Comparison of ENCODE assay signal across 12 cellular contexts in genomic region chr10:113020838-113021237, GRCh38.
A peak's percentile ranks its signal among the peaks of the same experiment; 100 is the strongest.
DNase-seq lines count a peak whose midpoint lies in the region; ATAC-seq, FAIRE-seq and TF ChIP-seq lines count a peak whose summit lies in the region.
"Had no signal": no experiment of that assay in that cellular context is flagged by ENCODE, and none has a peak within 500 bp of the region (broad histone marks: within the 10 kb centered on the region; RNA-seq: fewer than 3 reads in every experiment).

No MANE protein-coding gene starts in this region.

- no peak for FAIRE-seq in HepG2 (lab: Jason Lieb, UNC)
- FAIRE-seq: small intestine had no signal

- H3K27me3 Mint-ChIP-seq in stimulated activated naive CD8-positive, alpha-beta T cell treated with anti-CD3 and anti-CD28 coated beads, Interleukin-15, amount 100 ng/mL, for 72 hours: peaks cover 15% of the 10 kb centered on the region

- WGBS in HepG2 (ENCODE audit: low lambda C conversion rate): 76% methylated on average over 7 of the region's 7 CpGs

- H3K36me3 ChIP-seq in HepG2 (replicated peaks in 1 of 2; ENCODE audit: control insufficient read depth in 1 of 2, insufficient read depth in 2 of 2, low read length in 2 of 2): peaks cover 4 to 8% of the 10 kb centered on the region in 2 experiments; a peak in 3 of 5 replicates
- no peaks in the 10 kb centered on the region for H3K36me3 ChIP-seq in stomach smooth muscle (ENCODE audit: control insufficient read depth in 2 of 2, insufficient read depth in 2 of 2, low read length in 2 of 2)

- in situ Hi-C loops in HepG2 (cut with HindIII; ENCODE audit: extremely low pct_ligation_motif_present, low pct_unique_long_range_greater_than_20kb): no loop called here

- CTCF ChIA-PET in HepG2 (lab: Yijun Ruan, JAX; ENCODE audit: low intra/inter-chr PET ratio, low total read pairs): no interaction called here

- no peak overlapping the region for H3K27ac Mint-ChIP-seq in stimulated activated naive CD8-positive, alpha-beta T cell treated with anti-CD3 and anti-CD28 coated beads, Interleukin-15, amount 100 ng/mL, for 72 hours
- H3K27ac Mint-ChIP-seq: activated naive CD8-positive, alpha-beta T cell treated with anti-CD3 and anti-CD28 coated beads, Interleukin-2, amount 50 U/mL, for 24 hours; CD8-positive, alpha-beta T cell; HFFc6 had no signal

- H3K27ac ChIP-seq in VCaP: peak overlapping the region; percentile 9; the same call in 1 of the 2 replicates
- no peak overlapping the region for H3K27ac ChIP-seq in HepG2 (ENCODE audit: extremely low read length, insufficient read depth, low read length)
- peak overlapping the region; percentile 53 for H3K27ac ChIP-seq in stomach smooth muscle (ENCODE audit: low read length)

- H3K4me1 Mint-ChIP-seq in stimulated activated naive CD8-positive, alpha-beta T cell treated with anti-CD3 and anti-CD28 coated beads, Interleukin-15, amount 100 ng/mL, for 72 hours: no peaks in the 10 kb centered on the region
- H3K4me1 Mint-ChIP-seq: activated naive CD8-positive, alpha-beta T cell treated with anti-CD3 and anti-CD28 coated beads, Interleukin-2, amount 50 U/mL, for 24 hours had no signal

- H3K9ac ChIP-seq in HepG2 (ENCODE audit: insufficient read depth, low read depth, low read length) (no peak overlapping the region), stomach smooth muscle (ENCODE audit: low read length in 2 of 2) (no peak overlapping the region)

- H3K4me3 Mint-ChIP-seq in stimulated activated naive CD8-positive, alpha-beta T cell treated with anti-CD3 and anti-CD28 coated beads, Interleukin-15, amount 100 ng/mL, for 72 hours: no peak overlapping the region
- H3K4me3 Mint-ChIP-seq: activated naive CD8-positive, alpha-beta T cell treated with anti-CD3 and anti-CD28 coated beads, Interleukin-2, amount 50 U/mL, for 24 hours; CD8-positive, alpha-beta T cell; HFFc6; mesothelial cell of epicardium had no signal

- H3K9me3 ChIP-seq in HepG2 (ENCODE audit: low read length) (no peaks in the 10 kb centered on the region), stomach smooth muscle (ENCODE audit: control insufficient read depth in 2 of 2, low read length in 2 of 2) (no peaks in the 10 kb centered on the region)

- no peak overlapping the region for H3K4me3 ChIP-seq in HepG2 (replicated peaks in 1 of 3; ENCODE audit: insufficient read depth in 1 of 3, low read depth in 2 of 3, low read length in 3 of 3)
- peak overlapping the region in 1 of 2 donors; percentile 35 for H3K4me3 ChIP-seq in stomach smooth muscle (ENCODE audit: low read length in 2 of 2)

- no peak for ATAC-seq in HepG2
- ATAC-seq in sciatic nerve: no peak
- no peak for ATAC-seq in stimulated activated naive CD8-positive, alpha-beta T cell treated with anti-CD3 and anti-CD28 coated beads, Interleukin-15, amount 100 ng/mL, for 72 hours
- ATAC-seq: activated naive CD8-positive, alpha-beta T cell treated with anti-CD3 and anti-CD28 coated beads, Interleukin-2, amount 50 U/mL, for 24 hours; CD8-positive, alpha-beta T cell had no signal

- POLR2A ChIA-PET in HepG2 (lab: Yijun Ruan, JAX): no interaction called here

- peak; percentile 46 for DNase-seq in NCI-H1436 (lab: John Stamatoyannopoulos, UW)
- peak; percentile 11 for DNase-seq in HepG2 (ENCODE audit: low spot score)
- DNase-seq in iPS-NIHi7 (ENCODE audit: extremely low spot score): no peak
- no peak for DNase-seq in sciatic nerve (ENCODE audit: low spot score)
- no peak for DNase-seq in stimulated activated naive CD8-positive, alpha-beta T cell treated with anti-CD3 and anti-CD28 coated beads, Interleukin-15, amount 100 ng/mL, for 72 hours
- DNase-seq: activated naive CD8-positive, alpha-beta T cell treated with anti-CD3 and anti-CD28 coated beads, Interleukin-2, amount 50 U/mL, for 24 hours; CD8-positive, alpha-beta T cell; HFFc6; small intestine had no signal

- BruUV-seq in HepG2 (replicated peaks; lab: Mats Ljungman, UMichigan): no TSS peak

- no peak for TF ChIP-seq POLR2A in HepG2 (IDR thresholded peaks at IDR 0.05; ENCODE audit: insufficient read depth in 1 of 2, low read depth in 2 of 2, low read length in 2 of 2)

- no peak for TF ChIP-seq RAD21 in HepG2 (CRISPR knock-in tag; IDR thresholded peaks at IDR 0.05)

- H3K27me3 ChIP-seq in HepG2 (ENCODE audit: control insufficient read depth in 1 of 2, insufficient read depth in 2 of 2, low read length in 2 of 2) (no peaks in the 10 kb centered on the region), stomach smooth muscle (ENCODE audit: control insufficient read depth in 1 of 2, insufficient read depth in 2 of 2, low read length in 2 of 2) (no peaks in the 10 kb centered on the region)

- intact Hi-C loops in HepG2 (cut with micrococcal nuclease; ENCODE audit: unreplicated experiment): no loop called here
- intact Hi-C loops in sciatic nerve (cut with DNase I): no loop called here

- peaks cover 93% of the 10 kb centered on the region for H4K20me1 ChIP-seq in HepG2 (ENCODE audit: insufficient read depth, low read length)

- TF ChIP-seq CTCF in VCaP (conservative IDR thresholded peaks at IDR 0.05) (no peak), HepG2 (CRISPR knock-in tag; IDR thresholded peaks at IDR 0.05) (no peak)

- TF ChIP-seq EP300 in HepG2 (IDR thresholded peaks at IDR 0.05; ENCODE audit: low read depth in 2 of 2, low read length in 2 of 2) (no peak), HepG2 (CRISPR knock-in tag; IDR thresholded peaks at IDR 0.05; ENCODE audit: borderline replicate concordance) (no peak)

- H3K79me2 ChIP-seq in HepG2 (ENCODE audit: insufficient read depth, low read length): peaks cover 85% of the 10 kb centered on the region

- peaks cover 65% of the 10 kb centered on the region for H3K4me1 ChIP-seq in HepG2 (ENCODE audit: insufficient read depth, low read length)
- peaks cover 61% of the 10 kb centered on the region for H3K4me1 ChIP-seq in stomach smooth muscle (ENCODE audit: control insufficient read depth, insufficient read depth, low read length)

- no peaks in the 10 kb centered on the region for H3K9me3 Mint-ChIP-seq in stimulated activated naive CD8-positive, alpha-beta T cell treated with anti-CD3 and anti-CD28 coated beads, Interleukin-15, amount 100 ng/mL, for 72 hours
- H3K9me3 Mint-ChIP-seq: activated naive CD8-positive, alpha-beta T cell treated with anti-CD3 and anti-CD28 coated beads, Interleukin-2, amount 50 U/mL, for 24 hours; CD8-positive, alpha-beta T cell; HFFc6; mesothelial cell of epicardium had no signal

- no peak overlapping the region for H3K4me2 ChIP-seq in HepG2 (ENCODE audit: low read depth, low read length)

- H2AFZ ChIP-seq in HepG2 (ENCODE audit: low read length): no peak overlapping the region

TF ChIP-seq in HepG2, 621 proteins besides CTCF, POLR2A, EP300 and RAD21 (continues in another document):
- TF ChIP-seq CHD2 (IDR thresholded peaks at IDR 0.05; ENCODE audit: low read depth, low read length): no peak
- no peak for TF ChIP-seq GTF3A (CRISPR knock-in tag; conservative IDR thresholded peaks at IDR 0.05)
- TF ChIP-seq KAT7 (CRISPR knock-in tag; IDR thresholded peaks at IDR 0.05; ENCODE audit: borderline replicate concordance): no peak
- no peak for TF ChIP-seq ZNF589 (CRISPR knock-in tag; conservative IDR thresholded peaks at IDR 0.05)
- peak; percentile 80 for TF ChIP-seq CEBPB (IDR thresholded peaks at IDR 0.05; ENCODE audit: borderline replicate concordance, low read depth, low read length)
- peak; percentile 27 for TF ChIP-seq HNRNPK (IDR thresholded peaks at IDR 0.05; ENCODE audit: low read depth, low read length, poor library complexity, severe bottlenecking)
- TF ChIP-seq DPF2 (CRISPR knock-in tag; IDR thresholded peaks at IDR 0.05; ENCODE audit: borderline replicate concordance, low read depth): no peak
- TF ChIP-seq DBP (CRISPR knock-in tag; IDR thresholded peaks at IDR 0.05; ENCODE audit: not compliant biosample characterization): no peak
- no peak for TF ChIP-seq ZNF549 (CRISPR knock-in tag; IDR thresholded peaks at IDR 0.05)
- TF ChIP-seq ZMAT5 (CRISPR knock-in tag; IDR thresholded peaks at IDR 0.05; ENCODE audit: borderline replicate concordance, low read depth): no peak
- no peak for TF ChIP-seq SMAD9 (CRISPR knock-in tag; IDR thresholded peaks at IDR 0.05)
- TF ChIP-seq ZBTB14 (CRISPR knock-in tag; IDR thresholded peaks at IDR 0.05): no peak
- no peak for TF ChIP-seq ZNF34 (CRISPR knock-in tag; IDR thresholded peaks at IDR 0.05; ENCODE audit: borderline replicate concordance)
- TF ChIP-seq JDP2 (CRISPR knock-in tag; IDR thresholded peaks at IDR 0.05; ENCODE audit: borderline replicate concordance): no peak
- TF ChIP-seq POGZ (CRISPR knock-in tag; IDR thresholded peaks at IDR 0.05): no peak
- TF ChIP-seq GTF2F1 (IDR thresholded peaks at IDR 0.05; ENCODE audit: low read length): no peak
- TF ChIP-seq NFATC3 (CRISPR knock-in tag; IDR thresholded peaks at IDR 0.05): no peak
- peak; percentile 20; the same call in 1 of the 2 replicates for TF ChIP-seq FOSL2 (CRISPR knock-in tag; IDR thresholded peaks at IDR 0.05)
- peak; percentile 54 for TF ChIP-seq CEBPG (CRISPR knock-in tag; IDR thresholded peaks at IDR 0.05)
- TF ChIP-seq ZBTB20 (CRISPR knock-in tag; IDR thresholded peaks at IDR 0.05; ENCODE audit: borderline replicate concordance, low read depth): no peak

Comparison
In these comparisons a context has a peak if more than half of its experiments do, and no peak if none do; other contexts are left out.
1. DNase-seq: peak in NCI-H1436 (single experiment) and HepG2 (single experiment); none in iPS-NIHi7 (single experiment), sciatic nerve (single experiment) and stimulated activated naive CD8-positive, alpha-beta T cell treated with anti-CD3 and anti-CD28 coated beads, Interleukin-15, amount 100 ng/mL, for 72 hours (0 of 2).